Comparison of ENCODE assay signal across 12 cellular contexts in genomic region chr7:143884276-143884977, GRCh38. TPM values are rescaled to one million over a fixed set of nuclear protein-coding genes. Genes with fewer than 3 reads are reported as not detected.
DNase-seq lines count a peak whose midpoint lies in the region; ATAC-seq, FAIRE-seq and TF ChIP-seq lines count a peak whose summit lies in the region.
"Had no signal": no experiment of that assay in that cellular context is flagged by ENCODE, and none has a peak within 500 bp of the region (broad histone marks: within the 10 kb centered on the region; RNA-seq: fewer than 3 reads in every experiment).

No MANE protein-coding gene starts in this region.

- no peak for TF ChIP-seq POLR2A in GM12878 (IDR thresholded peaks at IDR 0.05; ENCODE audit: low read depth, low read length)

- intact Hi-C loops in GM12878 (cut with micrococcal nuclease; ENCODE audit: unreplicated experiment): no loop called here

- WGBS in GM12878 (ENCODE audit: insufficient coverage, insufficient replicate concordance, low lambda C conversion rate, missing lambda C conversion rate): 81% methylated on average over 11 of the region's 11 CpGs

- H3K27me3 ChIP-seq in GM12878 (replicated peaks in 1 of 2; ENCODE audit: control insufficient read depth in 2 of 2, insufficient read depth in 2 of 2, low read length in 1 of 2) (no peaks in the 10 kb centered on the region), stomach smooth muscle (ENCODE audit: control insufficient read depth in 1 of 2, insufficient read depth in 2 of 2, low read length in 2 of 2) (no peaks in the 10 kb centered on the region)

- peaks cover 6% of the 10 kb centered on the region; the same call in 1 of the 2 replicates for H3K4me1 ChIP-seq in GM12878 (ENCODE audit: control insufficient read depth, insufficient read depth, low read length)
- H3K4me1 ChIP-seq in stomach smooth muscle (ENCODE audit: control insufficient read depth, insufficient read depth, low read length): peaks cover 20% of the 10 kb centered on the region

- no peak overlapping the region for H2AFZ ChIP-seq in GM12878 (ENCODE audit: control insufficient read depth, low read depth, low read length)

- H3K36me3 Mint-ChIP-seq in HFFc6 (ENCODE audit: low read depth) (peaks cover 11% of the 10 kb centered on the region), immature natural killer cell (peaks cover 5 to 21% (median 7%) of the 10 kb centered on the region in 3 donors)

- peak overlapping the region; percentile 57; the same call in 1 of the 2 replicates for H3K4me2 ChIP-seq in GM12878 (ENCODE audit: control insufficient read depth, insufficient read depth)

- in situ Hi-C loops in GM12878 (cut with MboI): no loop called here

- BruUV-seq in GM12878 (replicated peaks; lab: Mats Ljungman, UMichigan): no TSS peak

- DNase-seq in HFFc6 (no peak), GM12878 (ENCODE audit: low read depth, low spot score) (no peak), immature natural killer cell (no peak), GM20000 (ENCODE audit: low spot score) (no peak), epidermal melanocyte (ENCODE audit: insufficient read length, low spot score) (no peak)
- no peak for DNase-seq in stimulated activated naive CD4-positive, alpha-beta T cell (lab: John Stamatoyannopoulos, UW)
- DNase-seq: NCI-H226 had no signal

- TF ChIP-seq EP300 in GM12878 (IDR thresholded peaks at IDR 0.05; ENCODE audit: borderline replicate concordance in 1 of 2, control insufficient read depth in 1 of 2, low read depth in 2 of 2, low read length in 2 of 2): no peak

- H3K36me3 ChIP-seq in GM12878 (ENCODE audit: control insufficient read depth in 2 of 2, insufficient read depth in 2 of 2, low read length in 1 of 2) (no peaks in the 10 kb centered on the region), stomach smooth muscle (ENCODE audit: control insufficient read depth in 2 of 2, insufficient read depth in 2 of 2, low read length in 2 of 2) (no peaks in the 10 kb centered on the region)

- TF ChIP-seq CTCF in HFFc6 (IDR thresholded peaks at IDR 0.05): no peak
- no peak for TF ChIP-seq CTCF in GM12878 (IDR thresholded peaks at IDR 0.05 in 2 of 3, conservative IDR thresholded peaks at IDR 0.05 in 1 of 3; ENCODE audit: control insufficient read depth in 2 of 3, extremely low read depth in 1 of 3, insufficient read depth in 1 of 3, low read depth in 3 of 3, low read length in 3 of 3)
- no peak for TF ChIP-seq CTCF in GM20000 (IDR thresholded peaks at IDR 0.05; ENCODE audit: extremely low read depth, missing control alignments)

- CTCF ChIA-PET in GM12878 (lab: Yijun Ruan, JAX): interaction anchor here (0.6 to 2.9 kb wide), 4 partner anchors 15 to 243 kb away, joined by 3 to 10 read pairs (median 6); partner anchors contain the start of gene TCAF1

- no peak for ATAC-seq in GM12878
- no peak for ATAC-seq in GM18519 (IDR thresholded peaks at IDR 0.05; ENCODE audit: low FRiP score, unreplicated experiment)

- H3K27ac ChIP-seq in GM12878 (ENCODE audit: control insufficient read depth, insufficient read depth) (no peak overlapping the region), stomach smooth muscle (ENCODE audit: low read length) (peak overlapping the region; percentile 18)

- H3K4me3 Mint-ChIP-seq in HFFc6 (peak overlapping the region; percentile 92), immature natural killer cell (peak overlapping the region in 3 of 5 donors; percentile 46 to 62 (median 47))
- H3K4me3 Mint-ChIP-seq: activated naive CD4-positive, alpha-beta T cell treated with anti-CD3 and anti-CD28 coated beads, Interleukin-2, amount 50 U/mL, for 24 hours had no signal

- H3K9me3 ChIP-seq in GM12878 (replicated peaks; ENCODE audit: control insufficient read depth, insufficient read depth, low read length) (no peaks in the 10 kb centered on the region), stomach smooth muscle (ENCODE audit: control insufficient read depth in 2 of 2, low read length in 2 of 2) (no peaks in the 10 kb centered on the region)

- peak overlapping the region; percentile 78 for H3K27ac Mint-ChIP-seq in HFFc6
- no peak overlapping the region for H3K27ac Mint-ChIP-seq in immature natural killer cell
- H3K27ac Mint-ChIP-seq: activated naive CD4-positive, alpha-beta T cell treated with anti-CD3 and anti-CD28 coated beads, Interleukin-2, amount 50 U/mL, for 24 hours; T-helper 2 cell treated with Interferon-gamma antibody and Interleukin-4, amounts not matched to agents 5 μg/mL and 100 μg/mL, for 36 hours had no signal

- H3K79me2 ChIP-seq in GM12878 (ENCODE audit: control insufficient read depth, insufficient read depth, low read length): no peaks in the 10 kb centered on the region

- H3K4me1 Mint-ChIP-seq in HFFc6 (ENCODE audit: low read depth) (peaks cover 45% of the 10 kb centered on the region), immature natural killer cell (peaks cover 21 to 34% of the 10 kb centered on the region in 2 donors)

- H3K27me3 Mint-ChIP-seq in HFFc6 (ENCODE audit: insufficient read depth): peaks cover 2% of the 10 kb centered on the region; the same call in 1 of the 2 replicates
- H3K27me3 Mint-ChIP-seq in immature natural killer cell (ENCODE audit: low read depth in 3 of 3): peaks cover 8 to 12% (median 10%) of the 10 kb centered on the region in 3 donors

- H3K9me3 Mint-ChIP-seq in HFFc6: no peaks in the 10 kb centered on the region
- H3K9me3 Mint-ChIP-seq in immature natural killer cell: no peaks in the 10 kb centered on the region

- H3K4me3 ChIP-seq in GM12878 (no peak overlapping the region; the same call in 1 of the 2 replicates), stomach smooth muscle (ENCODE audit: low read length in 2 of 2) (peak overlapping the region; percentile 60 to 74)

- RAD21 ChIA-PET in GM12878 (lab: Charles Lee; ENCODE audit: unreplicated experiment): interaction anchor here (1.1 kb wide), 1 partner anchor 18 kb away, joined by 4 read pairs; the partner anchor contains the start of gene TCAF1

- no peak for TF ChIP-seq RAD21 in GM12878 (IDR thresholded peaks at IDR 0.05; ENCODE audit: insufficient read depth, low read depth, low read length)

- H3K9ac ChIP-seq in GM12878 (ENCODE audit: control insufficient read depth, insufficient read depth, low read length) (no peak overlapping the region), stomach smooth muscle (ENCODE audit: low read length in 2 of 2) (peak overlapping the region; percentile 13 to 56)

- no peak for FAIRE-seq in GM12878 (lab: Jason Lieb, UNC)

- SMC1A ChIA-PET in GM12878 (lab: Charles Lee; ENCODE audit: uncharacterized antibody, unreplicated experiment): interaction anchor here (2.1 kb wide), 1 partner anchor 17 kb away, joined by 8 read pairs; the partner anchor contains the start of gene TCAF1

- POLR2A ChIA-PET in GM12878 (lab: Charles Lee): interaction anchor here (1.4 kb wide), 1 partner anchor 18 kb away, joined by 5 read pairs; the partner anchor contains the start of gene TCAF1

- no peaks in the 10 kb centered on the region for H4K20me1 ChIP-seq in GM12878 (ENCODE audit: control insufficient read depth, insufficient read depth)

TF ChIP-seq in GM12878, 131 proteins besides CTCF, POLR2A, EP300 and RAD21 (continues in another document):
- TF ChIP-seq NR2C1 (IDR thresholded peaks at IDR 0.05) (no peak), BMI1 (IDR thresholded peaks at IDR 0.05; ENCODE audit: borderline replicate concordance) (no peak), SUPT20H (IDR thresholded peaks at IDR 0.05; ENCODE audit: borderline replicate concordance, control insufficient read depth, low read depth, low read length) (no peak), SREBF2 (IDR thresholded peaks at IDR 0.05; ENCODE audit: low read length) (no peak)

RNA-seq across cellular contexts. Expression of gene TCAF1, which starts 17.5 kb away (rescaled TPM):
- 10 to 100 TPM; 57.1 to 90.3 (median 65.1) TPM for total RNA-seq in HFFc6 (2021; fragmentation: NEBNext Ultra II Directional; extraction: Animal tissue kit (Norgen Biotek cat#: 25700))
- total RNA-seq in GM12878 (2013; cell fraction: nucleolus; rRNA removed): 23.8 and 29.6 TPM in 2 replicates
- total RNA-seq in GM12878 (2014; rRNA removed) (7.8 and 8.0 TPM in 2 replicates), GM12878 (2014; rRNA removed; fragmentation: Illumina TruSeq; extraction: Trizol) (8.0 and 8.3 TPM in 2 replicates), GM12878 (2021) (14.1 and 16.3 TPM in 2 replicates)
- polyA plus RNA-seq in GM12878 (2011; ENCODE audit: low read depth): 6.2 TPM
- polyA plus RNA-seq in GM12878 (2011; rRNA removed) (7.2 and 9.1 TPM in 2 replicates), GM12878 (2014; fragmentation: Illumina TruSeq; extraction: Trizol) (12.6 and 14.0 TPM in 2 replicates), GM12878 (2014; fragmentation: Nextera tagmentation; extraction: Ambion mirVana) (1 to 10 TPM; 2.2 to 3.2 TPM), GM12878 (2014; rRNA removed) (6.4 and 6.9 TPM in 2 replicates), GM12878 (2016; fragmentation: Nextera tagmentation; extraction: Ambion mirVana) (1 to 10 TPM; 6.2 to 8.3 TPM), immature natural killer cell (10 to 100 TPM; 11.4 to 20.1 (median 14.9) TPM)
- 8.2 and 12.3 TPM in 2 replicates for polyA plus RNA-seq in GM12878 (2011; cell fraction: cytosol; rRNA removed)
- polyA plus RNA-seq in GM12878 (2011; cell fraction: nucleus; rRNA removed): 11.1 and 12.6 TPM in 2 replicates
- polyA plus RNA-seq in GM12878 (2012): 6.6 and 8.1 TPM in 2 replicates
- 27.3 and 32.1 TPM in 2 replicates for polyA minus RNA-seq in GM12878 (2011; rRNA and poly(A)+ RNA removed)
- polyA minus RNA-seq in GM12878 (2011; cell fraction: cytosol; rRNA and poly(A)+ RNA removed): 4.2 and 5.2 TPM in 2 replicates
- 8.5 and 12.0 TPM in 2 replicates for polyA minus RNA-seq in GM12878 (2011; cell fraction: nucleus; rRNA and poly(A)+ RNA removed)

RNA-seq across cellular contexts. Expression of gene OR2F2, which starts 50.6 kb away (rescaled TPM):
- not detected for total RNA-seq in HFFc6 (2021; fragmentation: NEBNext Ultra II Directional; extraction: Animal tissue kit (Norgen Biotek cat#: 25700))
- not detected in 2 replicates for total RNA-seq in GM12878 (2013; cell fraction: nucleolus; rRNA removed)
- total RNA-seq in GM12878 (2014; rRNA removed): not detected in 2 replicates
- not detected in 2 replicates for total RNA-seq in GM12878 (2014; rRNA removed; fragmentation: Illumina TruSeq; extraction: Trizol)
- not detected in 2 replicates for total RNA-seq in GM12878 (2021)
- not detected for polyA plus RNA-seq in GM12878 (2011; ENCODE audit: low read depth)
- not detected in 2 replicates for polyA plus RNA-seq in GM12878 (2011; rRNA removed)
- polyA plus RNA-seq in GM12878 (2011; cell fraction: cytosol; rRNA removed): not detected in 2 replicates
- polyA plus RNA-seq in GM12878 (2011; cell fraction: nucleus; rRNA removed): not detected in 2 replicates
- polyA plus RNA-seq in GM12878 (2012): not detected in 2 replicates
- polyA plus RNA-seq in GM12878 (2014; fragmentation: Illumina TruSeq; extraction: Trizol): not detected in 2 replicates
- not detected for polyA plus RNA-seq in GM12878 (2014; fragmentation: Nextera tagmentation; extraction: Ambion mirVana)
- not detected in 2 replicates for polyA plus RNA-seq in GM12878 (2014; rRNA removed)
- polyA plus RNA-seq in GM12878 (2016; fragmentation: Nextera tagmentation; extraction: Ambion mirVana): not detected
- not detected in 2 replicates for polyA minus RNA-seq in GM12878 (2011; rRNA and poly(A)+ RNA removed)
- not detected in 2 replicates for polyA minus RNA-seq in GM12878 (2011; cell fraction: cytosol; rRNA and poly(A)+ RNA removed)
- not detected in 2 replicates for polyA minus RNA-seq in GM12878 (2011; cell fraction: nucleus; rRNA and poly(A)+ RNA removed)
- polyA plus RNA-seq in immature natural killer cell: not detected
- total RNA-seq: lower leg skin had no signal
